15 cellular contexts compared by ENCODE assay signal in genomic region chr20:33559994-33560393, GRCh38.
"Had no signal": no experiment of that assay in that cellular context is flagged by ENCODE, and none has a peak within 500 bp of the region (broad histone marks: within the 10 kb centered on the region; RNA-seq: fewer than 3 reads in every experiment).

No MANE protein-coding gene starts in this region.

- H3K36me3 ChIP-seq: thoracic aorta, uterus had no signal

- H3K4me1 ChIP-seq: uterus had no signal

- H3K27ac ChIP-seq: uterus had no signal

- H3K27me3 ChIP-seq: heart right ventricle, uterus had no signal

- H3K4me3 ChIP-seq: heart right ventricle, thoracic aorta, uterus had no signal

- ATAC-seq: activated CD8-positive, alpha-beta memory T cell treated with anti-CD3 and anti-CD28 coated beads, Interleukin-2, amount 10 ng/mL, durations not matched to agents 7 days and 5 days; heart right ventricle; stimulated activated naive CD8-positive, alpha-beta T cell treated with anti-CD3 and anti-CD28 coated beads, Interleukin-15, amount 100 ng/mL, for 72 hours had no signal

- DNase-seq: activated CD4-positive, alpha-beta T cell treated with anti-CD3 and anti-CD28 coated beads, Interleukin-2, amount 50 U/mL, for 48 hours; activated CD4-positive, CD25-positive, alpha-beta regulatory T cell treated with anti-CD3 and anti-CD28 coated beads, Interleukin-2, amount 50 U/mL, for 72 hours; activated CD8-positive, alpha-beta memory T cell treated with anti-CD3 and anti-CD28 coated beads, Interleukin-2, amount 10 ng/mL, durations not matched to agents 7 days and 5 days; activated effector memory CD4-positive, alpha-beta T cell treated with anti-CD3 and anti-CD28 coated beads, Interleukin-2, amount 50 U/mL, for 16 hours; activated naive CD8-positive, alpha-beta T cell treated with anti-CD3 and anti-CD28 coated beads for 36 hours; activated T-cell treated with anti-CD3 and anti-CD28 coated beads, Interleukin-2, amount 50 U/mL, for 24 hours; dermis blood vessel endothelial cell; endodermal cell; heart right ventricle; mammary epithelial cell; stimulated activated CD4-positive, alpha-beta T cell treated with anti-CD3 and anti-CD28 coated beads, Interleukin-15, amount 100 ng/mL, for 24 hours; stimulated activated CD4-positive, alpha-beta T cell treated with anti-CD3 and anti-CD28 coated beads, Interleukin-4, amount 100 ng/mL, for 24 hours; stimulated activated naive CD8-positive, alpha-beta T cell treated with anti-CD3 and anti-CD28 coated beads, Interleukin-15, amount 100 ng/mL, for 72 hours; uterus had no signal

- H3K9me3 ChIP-seq: heart right ventricle, thoracic aorta, uterus had no signal
